12 cellular contexts compared by ENCODE assay signal in the genomic region with DNA sequence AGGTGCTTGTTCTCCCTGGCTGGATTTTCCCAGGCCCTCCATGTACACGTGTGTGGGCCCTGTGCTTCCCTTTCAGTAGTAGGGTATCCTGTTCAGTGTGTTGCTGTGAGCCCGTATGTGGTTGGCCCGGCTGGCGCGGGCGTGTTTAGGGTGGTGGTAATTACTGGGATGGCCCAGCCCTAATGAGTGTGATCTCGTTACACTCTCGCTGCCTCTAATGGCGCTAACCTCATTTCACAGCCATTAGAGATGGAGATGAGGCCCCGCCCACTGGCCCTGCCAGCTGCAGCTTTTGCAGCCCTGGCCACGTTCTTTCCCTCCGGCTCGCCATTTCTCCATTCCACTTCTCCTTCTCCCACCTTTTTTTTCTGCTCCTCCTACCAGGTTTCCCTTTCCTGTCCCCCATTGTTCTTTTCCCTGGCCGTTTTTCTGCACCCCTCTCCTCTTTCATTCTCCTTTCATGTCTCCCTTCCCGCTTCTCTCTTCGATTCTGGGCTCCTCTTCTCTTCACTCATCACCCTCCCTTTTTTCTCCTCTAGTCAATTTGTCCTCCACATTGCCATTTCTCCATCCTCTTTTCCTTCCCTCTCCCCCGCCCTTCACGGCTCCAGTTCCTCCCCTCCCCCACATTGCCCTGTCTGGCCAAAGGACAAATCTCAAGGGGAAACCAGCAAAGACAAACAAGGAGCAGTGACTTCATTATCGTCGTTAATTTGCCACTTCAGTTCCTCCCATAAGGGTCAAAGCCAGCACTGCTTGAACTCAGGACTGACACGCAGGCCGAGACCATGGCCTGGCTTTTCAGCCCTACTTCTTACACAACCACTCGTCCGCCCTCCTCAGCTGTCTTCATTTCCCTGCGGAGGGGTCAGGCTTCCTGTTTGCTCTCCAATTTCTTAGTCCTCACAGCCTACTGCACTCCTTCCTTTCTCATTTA. TPM values are rescaled to one million over a fixed set of nuclear protein-coding genes. Genes with fewer than 3 reads are reported as not detected.
DNase-seq lines count a peak whose midpoint lies in the region; ATAC-seq and TF ChIP-seq lines count a peak whose summit lies in the region.
"Had no signal": no experiment of that assay in that cellular context is flagged by ENCODE, and none has a peak within 500 bp of the region (broad histone marks: within the 10 kb centered on the region; RNA-seq: fewer than 3 reads in every experiment).

No MANE protein-coding gene starts in this region.

- TF ChIP-seq CTCF in right atrium auricular region (IDR thresholded peaks at IDR 0.05) (no peak), spleen (IDR thresholded peaks at IDR 0.05 in 8 of 11, conservative IDR thresholded peaks at IDR 0.05 in 3 of 11) (no peak)

- H3K27ac ChIP-seq in right atrium auricular region (peak overlapping the region; percentile 23 to 64), spleen (peak overlapping the region in 5 of 8 donors; percentile 13 to 48 (median 46))

- H3K9me3 ChIP-seq in right atrium auricular region (no peaks in the 10 kb centered on the region), spleen (no peaks in the 10 kb centered on the region)

- intact Hi-C loops in spleen (cut with DNase I; ENCODE audit: low total_unique reads) = loop anchor here (5.0 kb wide), 1 partner anchor 72 kb away; no protein-coding TSS in a partner anchor

- H3K4me3 ChIP-seq in right atrium auricular region (no peak overlapping the region), spleen (no peak overlapping the region)

- ATAC-seq in GM21619 (IDR thresholded peaks at IDR 0.05; ENCODE audit: unreplicated experiment) = no peak
- ATAC-seq: PC-3 had no signal

- no peaks in the 10 kb centered on the region for H3K4me1 ChIP-seq in right atrium auricular region
- H3K4me1 ChIP-seq in spleen = peaks cover 0 to 19% (median 6%) of the 10 kb centered on the region in 6 donors

- 51 to 62% (median 61%) methylated on average over 25 of the region's 25 CpGs for WGBS in spleen, 5 donors

- no peaks in the 10 kb centered on the region for H3K36me3 ChIP-seq in right atrium auricular region
- no peaks in the 10 kb centered on the region for H3K36me3 ChIP-seq in spleen

- no peak for TF ChIP-seq POLR2A in spleen (IDR thresholded peaks at IDR 0.05)

- H3K27me3 ChIP-seq in right atrium auricular region (no peaks in the 10 kb centered on the region), spleen (replicated peaks in 1 of 7) (no peaks in the 10 kb centered on the region)

- peak; percentile 76 for DNase-seq in NCI-H128 (lab: John Stamatoyannopoulos, UW; ENCODE audit: unreplicated experiment)
- peak; percentile 80 for DNase-seq in SHP77 treated with DMSO at 0.1 percent for 48 hours (lab: John Stamatoyannopoulos, UW)
- peak; percentile 73 for DNase-seq in right atrium auricular region (ENCODE audit: low spot score)
- peak; percentile 69 for DNase-seq in spleen
- no peak for DNase-seq in SKM-1 (lab: John Stamatoyannopoulos, UW; ENCODE audit: unreplicated experiment)
- DNase-seq in kidney tubule cell (ENCODE audit: low spot score) = no peak
- no peak for DNase-seq in NCI-H1694 treated with DMSO at 0.1 percent for 48 hours (lab: John Stamatoyannopoulos, UW)
- DNase-seq: activated T-cell treated with anti-CD3 and anti-CD28 coated beads for 4 hours, PC-3 had no signal

RNA-seq across cellular contexts. Expression of a gene that starts 6.8 kb away (rescaled TPM):
- total RNA-seq in right atrium auricular region (under 1 TPM; 0.59 to 0.85 TPM), spleen (1 to 10 TPM in 5 of 7 donors, under 1 TPM in 2; 0.42 to 2.9 (median 1.5) TPM)
- polyA plus RNA-seq in spleen = under 1 TPM; 0.09 to 0.35 (median 0.11) TPM
- polyA plus RNA-seq: fibroblast of lung had no signal

RNA-seq across cellular contexts. Expression of a gene that starts 11.3 kb away (rescaled TPM):
- total RNA-seq in right atrium auricular region = 10 to 100 TPM; 22.6 to 27.3 TPM
- total RNA-seq in spleen = 10 to 100 TPM; 16.8 to 25.4 (median 18.6) TPM
- 10 to 100 TPM in 1 of 3 donors, 1 to 10 TPM in 2; 4.5 to 14.2 (median 8.9) TPM for polyA plus RNA-seq in spleen

RNA-seq across cellular contexts. Expression of a gene that starts 22.8 kb away (rescaled TPM):
- total RNA-seq in right atrium auricular region = 10 to 100 TPM in 1 of 2 donors, 1 to 10 TPM in 1; 6.6 to 18.8 TPM
- total RNA-seq in spleen = 100 to 1,000 TPM; 139 to 261 (median 193) TPM
- polyA plus RNA-seq in spleen = 100 to 1,000 TPM; 126 to 267 (median 176) TPM

RNA-seq across cellular contexts. Expression of a gene that starts 33.8 kb away (rescaled TPM):
- total RNA-seq in right atrium auricular region (under 1 TPM in 1 of 2 donors, not detected in 1; 0.39 TPM), spleen (10 to 100 TPM in 2 of 7 donors, 1 to 10 TPM in 5; 1.2 to 17.3 (median 5.8) TPM)
- under 1 TPM; 0.70 to 0.93 (median 0.93) TPM for polyA plus RNA-seq in spleen
- total RNA-seq: fibroblast of lung, PC-3, pulmonary artery endothelial cell had no signal
- polyA plus RNA-seq: fibroblast of lung had no signal

Comparison
In these comparisons a context has a peak if more than half of its experiments do, and no peak if none do; other contexts are left out.
1. DNase-seq: peak in NCI-H128 (single experiment), SHP77 treated with DMSO at 0.1 percent for 48 hours (single experiment), right atrium auricular region (single experiment) and spleen (single experiment); none in SKM-1 (single experiment), kidney tubule cell (single experiment) and NCI-H1694 treated with DMSO at 0.1 percent for 48 hours (single experiment).
2. RNA of a gene that starts 22.8 kb away (total RNA-seq): 139 to 261 TPM in spleen; 6.6 to 18.8 TPM in right atrium auricular region; every median in the first group is over 4 times any median in the second.